In genomic region chr3:194070220-194070633, GRCh38 we compare ENCODE assay signal across 8 cellular contexts.
A peak's percentile ranks its signal among the peaks of the same experiment; 100 is the strongest.
DNase-seq lines count a peak whose midpoint lies in the region; ATAC-seq and TF ChIP-seq lines count a peak whose summit lies in the region.

No MANE protein-coding gene starts in this region.

- H3K27me3 ChIP-seq in liver (ENCODE audit: control insufficient read depth in 4 of 4, insufficient read depth in 4 of 4, low read length in 3 of 4) (no peaks in the 10 kb centered on the region), thoracic aorta (replicated peaks; ENCODE audit: insufficient read depth) (no peaks in the 10 kb centered on the region)

- peak overlapping the region; percentile 50 to 59 (median 57) for H3K4me3 ChIP-seq in liver (ENCODE audit: low read depth in 1 of 3, low read length in 3 of 3)
- H3K4me3 ChIP-seq in thoracic aorta, result peak overlapping the region; percentile 74

- H3K27ac ChIP-seq in liver (ENCODE audit: low read depth in 1 of 2, low read length in 2 of 2) (peak overlapping the region; percentile 97 to 99), thoracic aorta (peak overlapping the region in 1 of 2 donors; percentile 74)

- peaks cover 13 to 37% (median 18%) of the 10 kb centered on the region in 4 donors for H3K4me1 ChIP-seq in liver (ENCODE audit: control insufficient read depth in 4 of 4, insufficient read depth in 4 of 4, low read length in 3 of 4)
- H3K4me1 ChIP-seq in thoracic aorta (ENCODE audit: control insufficient read depth in 1 of 2, low read depth in 2 of 2), result peaks cover 9 to 10% of the 10 kb centered on the region in 2 donors

- H3K9me3 ChIP-seq in liver (ENCODE audit: control insufficient read depth in 4 of 4, low read length in 3 of 4) (no peaks in the 10 kb centered on the region), thoracic aorta (peaks cover 6% of the 10 kb centered on the region)

- H3K4me1 Mint-ChIP-seq in activated T-cell treated with anti-CD3 and anti-CD28 coated beads, Interleukin-2, amount 50 U/mL, for 72 hours (ENCODE audit: low read depth), result peaks cover 32% of the 10 kb centered on the region
- H3K4me1 Mint-ChIP-seq in activated naive CD8-positive, alpha-beta T cell treated with anti-CD3 and anti-CD28 coated beads, Interleukin-2, amount 50 U/mL, for 24 hours, result peaks cover 33% of the 10 kb centered on the region

- TF ChIP-seq CTCF in liver (IDR thresholded peaks at IDR 0.05; ENCODE audit: low read depth, low read length, missing input control) (no peak), thoracic aorta (IDR thresholded peaks at IDR 0.05) (no peak)

- H3K36me3 Mint-ChIP-seq in activated T-cell treated with anti-CD3 and anti-CD28 coated beads, Interleukin-2, amount 50 U/mL, for 72 hours (ENCODE audit: insufficient read depth in 2 of 2), result peaks cover 4 to 7% of the 10 kb centered on the region in 2 donors
- H3K36me3 Mint-ChIP-seq in activated naive CD8-positive, alpha-beta T cell treated with anti-CD3 and anti-CD28 coated beads, Interleukin-2, amount 50 U/mL, for 24 hours (ENCODE audit: low read depth), result peaks cover 4% of the 10 kb centered on the region

- H3K9me3 Mint-ChIP-seq in activated T-cell treated with anti-CD3 and anti-CD28 coated beads, Interleukin-2, amount 50 U/mL, for 72 hours, result peaks cover 5 to 6% of the 10 kb centered on the region in 2 donors
- H3K9me3 Mint-ChIP-seq in activated naive CD8-positive, alpha-beta T cell treated with anti-CD3 and anti-CD28 coated beads, Interleukin-2, amount 50 U/mL, for 24 hours, result peaks cover 10% of the 10 kb centered on the region

- H3K27ac Mint-ChIP-seq in activated T-cell treated with anti-CD3 and anti-CD28 coated beads, Interleukin-2, amount 50 U/mL, for 72 hours, result no peak overlapping the region
- peak overlapping the region; percentile 61 for H3K27ac Mint-ChIP-seq in activated naive CD8-positive, alpha-beta T cell treated with anti-CD3 and anti-CD28 coated beads, Interleukin-2, amount 50 U/mL, for 24 hours

- WGBS in liver, result 52% methylated on average over 15 of the region's 15 CpGs

- no peaks in the 10 kb centered on the region for H3K36me3 ChIP-seq in liver (ENCODE audit: control insufficient read depth in 4 of 4, insufficient read depth in 3 of 4, low read depth in 1 of 4, low read length in 3 of 4)
- H3K36me3 ChIP-seq in thoracic aorta, result no peaks in the 10 kb centered on the region

- H3K4me3 Mint-ChIP-seq in activated T-cell treated with anti-CD3 and anti-CD28 coated beads, Interleukin-2, amount 50 U/mL, for 72 hours, result peak overlapping the region; percentile 75 to 80
- peak overlapping the region; percentile 54 for H3K4me3 Mint-ChIP-seq in activated naive CD8-positive, alpha-beta T cell treated with anti-CD3 and anti-CD28 coated beads, Interleukin-2, amount 50 U/mL, for 24 hours

- peak overlapping the region; percentile 30 to 72 for H3K9ac ChIP-seq in liver (ENCODE audit: low read depth in 1 of 2, low read length in 2 of 2)

- DNase-seq in activated T-cell treated with anti-CD3 and anti-CD28 coated beads, Interleukin-2, amount 50 U/mL, for 72 hours, result no peak
- DNase-seq in activated T-cell treated with anti-CD3 and anti-CD28 coated beads for 4 hours (no peak), thoracic aorta (ENCODE audit: low spot score) (no peak), SKM-1 (lab: John Stamatoyannopoulos, UW; ENCODE audit: unreplicated experiment) (no peak)
- DNase-seq in activated naive CD8-positive, alpha-beta T cell treated with anti-CD3 and anti-CD28 coated beads, Interleukin-2, amount 50 U/mL, for 24 hours, result no peak

- no peak for ATAC-seq in activated T-cell treated with anti-CD3 and anti-CD28 coated beads, Interleukin-2, amount 50 U/mL, for 72 hours (replicated peaks in 1 of 2)
- no peak for ATAC-seq in activated naive CD8-positive, alpha-beta T cell treated with anti-CD3 and anti-CD28 coated beads, Interleukin-2, amount 50 U/mL, for 24 hours
- no peak for ATAC-seq in thoracic aorta (ENCODE audit: insufficient number of reproducible peaks, low FRiP score, low read depth)
- ATAC-seq in HG02885 (IDR thresholded peaks at IDR 0.05; ENCODE audit: poor library complexity, unreplicated experiment), result no peak
- no peak for ATAC-seq in GM18909 (IDR thresholded peaks at IDR 0.05; ENCODE audit: poor library complexity, unreplicated experiment)

- TF ChIP-seq RAD21 in liver (IDR thresholded peaks at IDR 0.05), result no peak

- peaks cover 58% of the 10 kb centered on the region for H3K27me3 Mint-ChIP-seq in activated T-cell treated with anti-CD3 and anti-CD28 coated beads, Interleukin-2, amount 50 U/mL, for 72 hours (ENCODE audit: low read depth)
- H3K27me3 Mint-ChIP-seq in activated naive CD8-positive, alpha-beta T cell treated with anti-CD3 and anti-CD28 coated beads, Interleukin-2, amount 50 U/mL, for 24 hours, result peaks cover 58% of the 10 kb centered on the region

TF ChIP-seq in liver, 16 proteins besides CTCF, POLR2A, EP300 and RAD21:
- TF ChIP-seq SP1 (IDR thresholded peaks at IDR 0.05), result no peak
- TF ChIP-seq REST (IDR thresholded peaks at IDR 0.05), result no peak
- TF ChIP-seq HNF4A (conservative IDR thresholded peaks at IDR 0.05), result no peak
- TF ChIP-seq FOXA1 (IDR thresholded peaks at IDR 0.05), result no peak
- TF ChIP-seq RXRA (IDR thresholded peaks at IDR 0.05), result peak in 1 of 2 donors; percentile 2
- TF ChIP-seq FOXA2 (IDR thresholded peaks at IDR 0.05), result no peak
- peak; percentile 7 for TF ChIP-seq YY1 (IDR thresholded peaks at IDR 0.05)
- peak in 1 of 2 donors; percentile 1 for TF ChIP-seq JUND (IDR thresholded peaks at IDR 0.05)
- TF ChIP-seq TAF1 (conservative IDR thresholded peaks at IDR 0.05), result peak; percentile 17
- TF ChIP-seq, protein P1, sequence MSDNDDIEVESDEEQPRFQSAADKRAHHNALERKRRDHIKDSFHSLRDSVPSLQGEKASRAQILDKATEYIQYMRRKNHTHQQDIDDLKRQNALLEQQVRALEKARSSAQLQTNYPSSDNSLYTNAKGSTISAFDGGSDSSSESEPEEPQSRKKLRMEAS (IDR thresholded peaks at IDR 0.05), result peak; percentile 42
- TF ChIP-seq HNF4G (IDR thresholded peaks at IDR 0.05), result no peak
- TF ChIP-seq NR2F2 (IDR thresholded peaks at IDR 0.05), result no peak
- TF ChIP-seq, protein P2, sequence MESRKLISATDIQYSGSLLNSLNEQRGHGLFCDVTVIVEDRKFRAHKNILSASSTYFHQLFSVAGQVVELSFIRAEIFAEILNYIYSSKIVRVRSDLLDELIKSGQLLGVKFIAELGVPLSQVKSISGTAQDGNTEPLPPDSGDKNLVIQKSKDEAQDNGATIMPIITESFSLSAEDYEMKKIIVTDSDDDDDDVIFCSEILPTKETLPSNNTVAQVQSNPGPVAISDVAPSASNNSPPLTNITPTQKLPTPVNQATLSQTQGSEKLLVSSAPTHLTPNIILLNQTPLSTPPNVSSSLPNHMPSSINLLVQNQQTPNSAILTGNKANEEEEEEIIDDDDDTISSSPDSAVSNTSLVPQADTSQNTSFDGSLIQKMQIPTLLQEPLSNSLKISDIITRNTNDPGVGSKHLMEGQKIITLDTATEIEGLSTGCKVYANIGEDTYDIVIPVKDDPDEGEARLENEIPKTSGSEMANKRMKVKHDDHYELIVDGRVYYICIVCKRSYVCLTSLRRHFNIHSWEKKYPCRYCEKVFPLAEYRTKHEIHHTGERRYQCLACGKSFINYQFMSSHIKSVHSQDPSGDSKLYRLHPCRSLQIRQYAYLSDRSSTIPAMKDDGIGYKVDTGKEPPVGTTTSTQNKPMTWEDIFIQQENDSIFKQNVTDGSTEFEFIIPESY (IDR thresholded peaks at IDR 0.05), result no peak
- TF ChIP-seq EGR1 (IDR thresholded peaks at IDR 0.05; ENCODE audit: low read depth in 2 of 2), result no peak
- no peak for TF ChIP-seq GABPA (IDR thresholded peaks at IDR 0.05 in 1 of 2, conservative IDR thresholded peaks at IDR 0.05 in 1 of 2)
- TF ChIP-seq, protein P3, sequence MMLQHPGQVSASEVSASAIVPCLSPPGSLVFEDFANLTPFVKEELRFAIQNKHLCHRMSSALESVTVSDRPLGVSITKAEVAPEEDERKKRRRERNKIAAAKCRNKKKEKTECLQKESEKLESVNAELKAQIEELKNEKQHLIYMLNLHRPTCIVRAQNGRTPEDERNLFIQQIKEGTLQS (IDR thresholded peaks at IDR 0.05), result no peak
